In the genomic region with DNA sequence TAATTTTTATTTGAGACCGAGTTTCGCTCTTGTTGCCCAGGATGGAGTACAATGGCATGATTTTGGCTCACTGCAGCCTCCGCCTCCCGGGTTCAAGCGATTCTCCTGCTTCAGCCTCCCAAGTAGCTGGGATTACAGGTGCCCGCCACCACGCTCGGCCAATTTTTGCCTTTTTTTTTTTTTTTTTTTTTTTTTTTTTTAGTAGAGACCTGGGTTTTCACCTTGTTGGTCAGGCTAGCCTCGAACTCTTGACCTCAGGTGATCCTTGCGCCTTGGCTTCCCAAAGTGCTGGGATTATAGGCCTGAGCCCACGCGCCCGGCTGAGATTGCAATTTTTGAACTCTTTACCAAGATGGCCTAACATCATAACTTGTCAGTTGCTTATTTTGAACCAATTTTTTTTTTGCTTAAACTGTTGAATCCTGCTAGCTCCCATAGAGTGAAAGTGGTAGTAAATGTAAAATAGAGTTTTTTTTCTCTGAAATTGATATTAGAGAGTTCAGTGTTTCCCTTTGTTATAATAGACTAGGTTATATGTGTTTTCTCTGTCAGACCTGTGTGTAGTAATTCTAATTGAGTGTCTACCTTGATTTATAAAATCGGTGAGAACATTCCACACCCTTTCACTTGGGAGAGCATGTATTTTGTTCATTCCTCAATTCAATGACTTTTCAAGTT, we compare ENCODE assay signal across 9 cellular contexts. TPM values are rescaled to one million over a fixed set of nuclear protein-coding genes. Genes with fewer than 3 reads are reported as not detected.
A peak's percentile ranks its signal among the peaks of the same experiment; 100 is the strongest.
DNase-seq lines count a peak whose midpoint lies in the region; ATAC-seq and TF ChIP-seq lines count a peak whose summit lies in the region.
"Had no signal": no experiment of that assay in that cellular context is flagged by ENCODE, and none has a peak within 500 bp of the region (broad histone marks: within the 10 kb centered on the region; RNA-seq: fewer than 3 reads in every experiment).

No MANE protein-coding gene starts in this region.

- H3K9me2 ChIP-seq in PC-3 (replicated peaks; ENCODE audit: low read length): no peaks in the 10 kb centered on the region

- H3K4me2 ChIP-seq in DND-41 (ENCODE audit: insufficient read depth, low read length) (peak overlapping the region; percentile 94), PC-3 (ENCODE audit: low read length) (peak overlapping the region; percentile 93)

- peaks cover 76% of the 10 kb centered on the region for H3K4me1 ChIP-seq in DND-41 (ENCODE audit: insufficient read depth, low read length)
- H3K4me1 ChIP-seq in PC-3 (ENCODE audit: insufficient read depth, low read length): peaks cover 8% of the 10 kb centered on the region; the same call in 1 of the 2 replicates
- H3K4me1 ChIP-seq in SJCRH30: peaks cover 9% of the 10 kb centered on the region; the same call in 1 of the 2 replicates

- TF ChIP-seq CTCF in DND-41 (IDR thresholded peaks at IDR 0.05; ENCODE audit: borderline replicate concordance, extremely low read depth, low read length, poor library complexity, severe bottlenecking) (no peak), PC-3 (conservative IDR thresholded peaks at IDR 0.05; ENCODE audit: low read depth, low read length) (no peak), epithelial cell of proximal tubule (conservative IDR thresholded peaks at IDR 0.05; ENCODE audit: low read depth, low read length) (no peak), progenitor cell of endocrine pancreas (IDR thresholded peaks at IDR 0.05; ENCODE audit: unreplicated experiment) (no peak)

- intact Hi-C loops in PC-3 (cut with micrococcal nuclease): loop anchor here (10.0 kb wide), 1 partner anchor 257 kb away; no protein-coding TSS in a partner anchor

- peak overlapping the region; percentile 75 to 76; a peak in 3 of 4 replicates for H3K4me3 ChIP-seq in DND-41 (ENCODE audit: low read depth in 1 of 2, low read length in 2 of 2)
- H3K4me3 ChIP-seq in PC-3 (ENCODE audit: low read length): peak overlapping the region; percentile 98
- peak overlapping the region; percentile 99 for H3K4me3 ChIP-seq in epithelial cell of proximal tubule (ENCODE audit: low read depth, low read length)
- no peak overlapping the region for H3K4me3 ChIP-seq in SJCRH30

- H3K9me3 Mint-ChIP-seq in progenitor cell of endocrine pancreas (ENCODE audit: low read depth): no peaks in the 10 kb centered on the region

- CTCF ChIA-PET in PC-3 (lab: Charles Lee): no interaction called here

- BruUV-seq in PC-3 (replicated peaks; lab: Mats Ljungman, UMichigan): no TSS peak

- H3K9ac ChIP-seq in DND-41 (ENCODE audit: low read depth, low read length) (peak overlapping the region; percentile 91), PC-3 (ENCODE audit: low read length) (peak overlapping the region; percentile 100)

- no peaks in the 10 kb centered on the region for H3K9me3 ChIP-seq in DND-41 (ENCODE audit: insufficient read depth, low read length, severe bottlenecking)
- no peaks in the 10 kb centered on the region for H3K9me3 ChIP-seq in PC-3 (ENCODE audit: low read length)
- H3K9me3 ChIP-seq in SJCRH30 (replicated peaks): no peaks in the 10 kb centered on the region

- no peak for ATAC-seq in DND-41 (ENCODE audit: insufficient read depth, low read depth)
- ATAC-seq in PC-3: no peak
- ATAC-seq in HG02678 (IDR thresholded peaks at IDR 0.05; ENCODE audit: unreplicated experiment): no peak
- ATAC-seq in GM21528 (IDR thresholded peaks at IDR 0.05; ENCODE audit: low FRiP score, unreplicated experiment): no peak

- H2AFZ ChIP-seq in DND-41 (ENCODE audit: low read depth, low read length): no peak overlapping the region
- H2AFZ ChIP-seq in PC-3 (ENCODE audit: low read length): no peak overlapping the region

- H3K4me1 Mint-ChIP-seq in progenitor cell of endocrine pancreas (ENCODE audit: low read depth): peaks cover 42% of the 10 kb centered on the region

- peak overlapping the region; percentile 83 for H3K27ac Mint-ChIP-seq in progenitor cell of endocrine pancreas

- no peaks in the 10 kb centered on the region for H3F3A ChIP-seq in PC-3 (ENCODE audit: low read length, unreplicated experiment)

- peak overlapping the region; percentile 99 for H3K4me3 Mint-ChIP-seq in progenitor cell of endocrine pancreas (ENCODE audit: low read depth)

- peaks cover 13% of the 10 kb centered on the region for H3K36me3 Mint-ChIP-seq in progenitor cell of endocrine pancreas (ENCODE audit: insufficient read depth)

- H3K36me3 ChIP-seq in DND-41 (ENCODE audit: insufficient read depth, low read length): peaks cover 36% of the 10 kb centered on the region
- H3K36me3 ChIP-seq in PC-3 (ENCODE audit: low read depth, low read length): peaks cover 20% of the 10 kb centered on the region
- H3K36me3 ChIP-seq in SJCRH30: peaks cover 54% of the 10 kb centered on the region

- H3K27ac ChIP-seq in DND-41 (ENCODE audit: low read length) (no peak overlapping the region), PC-3 (ENCODE audit: low read length) (no peak overlapping the region), SJCRH30 (no peak overlapping the region)

- DNase-seq in DND-41 (no peak), PC-3 (no peak), epithelial cell of proximal tubule (ENCODE audit: low read depth) (no peak), progenitor cell of endocrine pancreas (ENCODE audit: low spot score, unreplicated experiment) (no peak), UCSD-AML1 (lab: John Stamatoyannopoulos, UW; ENCODE audit: unreplicated experiment) (no peak), SJCRH30 (no peak)
- DNase-seq: kidney glomerular epithelial cell had no signal

- H4K20me1 ChIP-seq in DND-41 (ENCODE audit: insufficient read depth, low read length): peaks cover 74% of the 10 kb centered on the region
- peaks cover 60% of the 10 kb centered on the region for H4K20me1 ChIP-seq in PC-3 (ENCODE audit: low read length)

- no peaks in the 10 kb centered on the region for H3K27me3 Mint-ChIP-seq in progenitor cell of endocrine pancreas

- H3K79me2 ChIP-seq in DND-41 (ENCODE audit: insufficient read depth, low read length) (peaks cover 88% of the 10 kb centered on the region), PC-3 (ENCODE audit: low read length) (peaks cover 87% of the 10 kb centered on the region)

- H3K27me3 ChIP-seq in DND-41 (ENCODE audit: insufficient read depth, low read length, poor library complexity) (no peaks in the 10 kb centered on the region), PC-3 (ENCODE audit: low read length) (no peaks in the 10 kb centered on the region), SJCRH30 (no peaks in the 10 kb centered on the region)

- POLR2A ChIA-PET in PC-3 (lab: Charles Lee; ENCODE audit: unreplicated experiment): no interaction called here

RNA-seq across cellular contexts. Expression of a gene that starts 3.8 kb away (rescaled TPM):
- total RNA-seq in PC-3 (2014; rRNA removed) (29.5 and 31.8 TPM in 2 replicates), epithelial cell of proximal tubule (36.5 and 41.1 TPM in 2 replicates), progenitor cell of endocrine pancreas (128 and 135 TPM in 2 replicates)
- 99.9 and 106 TPM in 2 replicates for total RNA-seq in SJCRH30 (2014; rRNA removed; shearing (Covaris generic))
